Comparison of ENCODE assay signal across 9 cellular contexts in genomic region chr14:69259531-69260245, GRCh38. TPM values are rescaled to one million over a fixed set of nuclear protein-coding genes. Genes with fewer than 3 reads are reported as not detected.
DNase-seq lines count a peak whose midpoint lies in the region; FAIRE-seq and TF ChIP-seq lines count a peak whose summit lies in the region.
"Had no signal": no experiment of that assay in that cellular context is flagged by ENCODE, and none has a peak within 500 bp of the region (broad histone marks: within the 10 kb centered on the region; RNA-seq: fewer than 3 reads in every experiment).

GALNT16 (plus strand) TSS chr14:69260158; CDS start chr14:69260291, 133 bp downstream.

- H3K9me3 ChIP-seq in DOHH2 (ENCODE audit: control insufficient read depth, insufficient read depth, low read length) (no peaks in the 10 kb centered on the region), astrocyte (ENCODE audit: insufficient read depth, low read depth, low read length) (no peaks in the 10 kb centered on the region), iPS-20b (ENCODE audit: insufficient read depth, low read depth, low read length) (no peaks in the 10 kb centered on the region), small intestine (ENCODE audit: control insufficient read depth, low read depth) (no peaks in the 10 kb centered on the region)

- no peaks in the 10 kb centered on the region for H3K9me3 Mint-ChIP-seq in astrocyte (ENCODE audit: unreplicated experiment)
- H3K9me3 Mint-ChIP-seq: T-helper 1 cell treated with Interleukin-12 subunit alpha and Interleukin-12 subunit beta and Interleukin-4 antibody, amounts not matched to agents 30 μg/mL and 1 μg/mL, for 36 hours had no signal

- H4K20me1 ChIP-seq in DOHH2 (ENCODE audit: control insufficient read depth, insufficient read depth, low read depth, low read length) = no peaks in the 10 kb centered on the region
- peaks cover 10% of the 10 kb centered on the region for H4K20me1 ChIP-seq in astrocyte (ENCODE audit: insufficient read depth, low read length)

- WGBS in small intestine, 3 donors = 1 to 6% (median 1%) methylated on average over 46 to 82 of the region's 82 CpGs

- FAIRE-seq in astrocyte (lab: Jason Lieb, UNC) = no peak
- FAIRE-seq in small intestine (lab: Jason Lieb, UNC) = no peak

- H3K27ac ChIP-seq in DOHH2 (ENCODE audit: low read depth, low read length) = no peak within 1 kb of the TSS
- H3K27ac ChIP-seq in astrocyte (ENCODE audit: low read depth, low read length) = no peak within 1 kb of the TSS
- H3K27ac ChIP-seq in iPS-20b (ENCODE audit: low read length) = no peak within 1 kb of the TSS
- no peak within 1 kb of the TSS for H3K27ac ChIP-seq in small intestine (ENCODE audit: low read depth in 1 of 2, low read length in 1 of 2)

- H3K79me2 ChIP-seq in DOHH2 (ENCODE audit: control insufficient read depth, low read length) = no peaks in the 10 kb centered on the region
- no peaks in the 10 kb centered on the region for H3K79me2 ChIP-seq in astrocyte (ENCODE audit: insufficient read depth, low read length)

- no peaks in the 10 kb centered on the region for H3K9me2 ChIP-seq in DOHH2 (replicated peaks; ENCODE audit: control insufficient read depth, low read length)

- H3K27me3 ChIP-seq in DOHH2 (ENCODE audit: control insufficient read depth, low read length) (peaks cover 57% of the 10 kb centered on the region), astrocyte (ENCODE audit: insufficient read depth, low read length) (peaks cover 18% of the 10 kb centered on the region), iPS-20b (ENCODE audit: insufficient read depth, low read length) (peaks cover 70% of the 10 kb centered on the region), small intestine (ENCODE audit: control insufficient read depth in 2 of 2, insufficient read depth in 2 of 2, low read length in 2 of 2) (peaks cover 0 to 9% of the 10 kb centered on the region in 2 donors)

- H3K4me3 ChIP-seq in DOHH2 (ENCODE audit: low read length) (peak within 1 kb of the TSS; percentile 61; the same call in 1 of the 2 replicates), astrocyte (ENCODE audit: insufficient read depth, low read depth, low read length) (peak within 1 kb of the TSS; percentile 66), iPS-20b (ENCODE audit: low read length) (peak within 1 kb of the TSS; percentile 72), small intestine (ENCODE audit: low read depth in 1 of 2, low read length in 2 of 2) (peak within 1 kb of the TSS in 1 of 2 donors; percentile 58)

- peaks cover 4% of the 10 kb centered on the region for H3K36me3 Mint-ChIP-seq in astrocyte (ENCODE audit: low read depth, unreplicated experiment)

- peak within 1 kb of the TSS; percentile 78 for H2AFZ ChIP-seq in astrocyte (ENCODE audit: low read depth, low read length)

- H3F3A ChIP-seq in DOHH2 (ENCODE audit: control insufficient read depth, insufficient read depth) = no peaks in the 10 kb centered on the region

- peaks cover 42% of the 10 kb centered on the region for H3K27me3 Mint-ChIP-seq in astrocyte (ENCODE audit: low read depth, unreplicated experiment)

- peaks cover 3% of the 10 kb centered on the region for H3K4me1 Mint-ChIP-seq in astrocyte (ENCODE audit: low read depth, unreplicated experiment)

- H3K4me1 ChIP-seq in DOHH2 (ENCODE audit: control insufficient read depth, low read length) (peaks cover 7% of the 10 kb centered on the region; the same call in 1 of the 2 replicates), astrocyte (ENCODE audit: insufficient read depth, low read length) (peaks cover 24% of the 10 kb centered on the region), iPS-20b (ENCODE audit: insufficient read depth, low read length) (peaks cover 5% of the 10 kb centered on the region), small intestine (ENCODE audit: control insufficient read depth in 2 of 2, insufficient read depth in 1 of 2, low read depth in 1 of 2, low read length in 1 of 2) (peaks cover 0 to 7% of the 10 kb centered on the region in 2 donors)

- TF ChIP-seq CTCF in DOHH2 (IDR thresholded peaks at IDR 0.05; ENCODE audit: low read depth, low read length, poor library complexity, severe bottlenecking) (no peak), astrocyte (IDR thresholded peaks at IDR 0.05; ENCODE audit: insufficient read depth, low read depth, low read length) (peak; percentile 3)

- DNase-seq in LoVo (ENCODE audit: low spot score) = peak; percentile 37
- DNase-seq in astrocyte (ENCODE audit: low read depth) = peak; percentile 14
- DNase-seq in small intestine = peak; percentile 46
- DNase-seq in OCI-M2 (lab: John Stamatoyannopoulos, UW; ENCODE audit: unreplicated experiment) = no peak
- DNase-seq in stimulated activated CD4-positive, alpha-beta T cell treated with anti-CD3 and anti-CD28 coated beads, Interleukin-4, amount 100 ng/mL, for 1 hour = no peak
- no peak for DNase-seq in SKM-1 treated with dmso at 0.1 percent for 144 hours (lab: John Stamatoyannopoulos, UW; ENCODE audit: unreplicated experiment)

- H3K27ac Mint-ChIP-seq in astrocyte (ENCODE audit: unreplicated experiment) = no peak within 1 kb of the TSS
- H3K27ac Mint-ChIP-seq: T-helper 1 cell treated with Interleukin-12 subunit alpha and Interleukin-12 subunit beta and Interleukin-4 antibody, amounts not matched to agents 30 μg/mL and 1 μg/mL, for 36 hours had no signal

- H3K9ac ChIP-seq in astrocyte (ENCODE audit: low read length) = peak within 1 kb of the TSS; percentile 46
- peak within 1 kb of the TSS; percentile 55; the same call in 1 of the 2 replicates for H3K9ac ChIP-seq in iPS-20b (ENCODE audit: low read depth, low read length)

- peak within 1 kb of the TSS; percentile 79 for H3K4me3 Mint-ChIP-seq in astrocyte (ENCODE audit: unreplicated experiment)

- H3K36me3 ChIP-seq in DOHH2 (ENCODE audit: control insufficient read depth, low read length) = no peaks in the 10 kb centered on the region
- H3K36me3 ChIP-seq in astrocyte (ENCODE audit: insufficient read depth, low read length) = no peaks in the 10 kb centered on the region
- no peaks in the 10 kb centered on the region for H3K36me3 ChIP-seq in iPS-20b (ENCODE audit: insufficient read depth, low read depth, low read length)
- H3K36me3 ChIP-seq in small intestine (ENCODE audit: control insufficient read depth in 2 of 2, insufficient read depth in 2 of 2, low read length in 2 of 2) = no peaks in the 10 kb centered on the region

- H3K4me2 ChIP-seq in DOHH2 (ENCODE audit: low read length) (peak within 1 kb of the TSS; percentile 69), astrocyte (ENCODE audit: low read length) (peak within 1 kb of the TSS; percentile 93)

RNA-seq across cellular contexts. Expression of gene GALNT16, which starts in this region (rescaled TPM):
- 6.2 and 6.3 TPM in 2 replicates for total RNA-seq in astrocyte
- 1 to 10 TPM in 1 of 3 donors, under 1 TPM in 2; 0.45 to 2.4 (median 0.54) TPM for polyA plus RNA-seq in small intestine

Comparison
In these comparisons a context has a peak if more than half of its experiments do, and no peak if none do; other contexts are left out.
1. DNase-seq: peak in LoVo (single experiment), astrocyte (single experiment) and small intestine (single experiment); none in OCI-M2 (single experiment), stimulated activated CD4-positive, alpha-beta T cell treated with anti-CD3 and anti-CD28 coated beads, Interleukin-4, amount 100 ng/mL, for 1 hour (single experiment) and SKM-1 treated with dmso at 0.1 percent for 144 hours (single experiment).